14 cellular contexts compared by ENCODE assay signal in the genomic region with DNA sequence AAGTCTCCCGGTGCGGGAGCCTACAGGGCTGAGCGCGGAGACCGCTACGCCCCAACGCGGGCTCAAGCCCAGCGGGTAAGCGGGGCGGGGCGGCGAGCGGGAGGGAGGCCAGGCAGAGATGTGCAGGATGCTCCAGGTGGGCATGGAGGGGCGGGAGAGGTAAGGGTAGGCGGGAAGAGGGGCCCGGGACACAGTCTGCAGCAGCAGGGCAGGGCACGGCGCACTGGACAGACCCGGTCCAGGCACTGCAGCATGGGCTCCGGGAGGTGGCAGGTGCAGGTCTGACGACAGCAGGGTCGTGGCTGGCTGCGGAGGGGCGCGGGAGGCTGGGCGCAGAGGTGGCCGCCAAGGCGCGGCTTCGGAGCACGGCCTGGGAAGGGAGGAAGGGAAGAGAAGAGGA.
DNase-seq lines count a peak whose midpoint lies in the region; ATAC-seq and TF ChIP-seq lines count a peak whose summit lies in the region.
"Had no signal": no experiment of that assay in that cellular context is flagged by ENCODE, and none has a peak within 500 bp of the region (broad histone marks: within the 10 kb centered on the region; RNA-seq: fewer than 3 reads in every experiment).

No MANE protein-coding gene starts in this region.

- H3K27ac Mint-ChIP-seq in GM23338, result no peak overlapping the region
- H3K27ac Mint-ChIP-seq in H9, result peak overlapping the region in 2 of 3 experiments; percentile 31 to 63; a peak in 2 of 7 replicates
- no peak overlapping the region for H3K27ac Mint-ChIP-seq in activated CD8-positive, alpha-beta T cell treated with anti-CD3 and anti-CD28 coated beads for 36 hours
- H3K27ac Mint-ChIP-seq: B cell; CD8-positive, alpha-beta T cell had no signal

- H3K9me2 ChIP-seq in GM23338 (ENCODE audit: insufficient read depth), result no peaks in the 10 kb centered on the region; the same call in 1 of the 2 replicates

- H3K4me3 ChIP-seq in GM23338, result no peak overlapping the region
- H3K4me3 ChIP-seq in aorta (ENCODE audit: low read length in 2 of 2), result no peak overlapping the region
- no peak overlapping the region for H3K4me3 ChIP-seq in trophoblast cell (ENCODE audit: low read depth, low read length)
- H3K4me3 ChIP-seq: BLaER1 treated with 17β-estradiol and CSF1 and Interleukin-3, amounts not matched to agents 10 nM and 100 nM had no signal

- H3K4me1 ChIP-seq in GM23338 (ENCODE audit: insufficient read depth) (peaks cover 62% of the 10 kb centered on the region), H9 (ENCODE audit: insufficient read depth, low read length) (peaks cover 11% of the 10 kb centered on the region; the same call in 1 of the 2 replicates), aorta (ENCODE audit: control insufficient read depth in 1 of 2, insufficient read depth in 2 of 2, low read length in 2 of 2) (peaks cover 0 to 3% of the 10 kb centered on the region in 2 donors), trophoblast cell (ENCODE audit: control insufficient read depth in 1 of 2, insufficient read depth in 2 of 2, low read length in 2 of 2) (peaks cover 4 to 9% of the 10 kb centered on the region in 2 experiments)

- H4K5ac ChIP-seq in H9 (ENCODE audit: insufficient read length, low read depth, low read length), result no peak overlapping the region

- no peak overlapping the region for H2BK20ac ChIP-seq in H9 (ENCODE audit: low read depth, low read length, poor library complexity, severe bottlenecking)

- H3K27me3 ChIP-seq in GM23338 (ENCODE audit: insufficient read depth) (no peaks in the 10 kb centered on the region), H9 (ENCODE audit: insufficient read depth, low read length) (no peaks in the 10 kb centered on the region), aorta (ENCODE audit: control insufficient read depth in 1 of 2, insufficient read depth in 2 of 2, low read length in 1 of 2) (no peaks in the 10 kb centered on the region), trophoblast cell (ENCODE audit: insufficient read depth, low read length) (no peaks in the 10 kb centered on the region)
- H3K27me3 ChIP-seq: BLaER1 treated with 17β-estradiol and CSF1 and Interleukin-3, amounts not matched to agents 10 nM and 100 nM had no signal

- no peak overlapping the region for H3K18ac ChIP-seq in H9 (ENCODE audit: insufficient read length, low read depth, low read length)
- no peak overlapping the region for H3K18ac ChIP-seq in trophoblast cell (ENCODE audit: low read length)

- no peak overlapping the region for H2BK15ac ChIP-seq in H9 (ENCODE audit: low read depth, low read length)

- H3K79me1 ChIP-seq in H9 (ENCODE audit: insufficient read depth, low read depth, low read length, poor library complexity, severe bottlenecking) (no peaks in the 10 kb centered on the region), trophoblast cell (ENCODE audit: low read length) (no peaks in the 10 kb centered on the region)

- no CpG with 5 or more reads among the region's 32 CpGs for WGBS in H9 (ENCODE audit: extremely low coverage, insufficient read length, low lambda C conversion rate)
- WGBS in aorta, 2 donors, result 40 to 49% methylated on average over 32 of the region's 32 CpGs
- WGBS in trophoblast cell (ENCODE audit: extremely low coverage, insufficient coverage, insufficient read length), result no CpG with 5 or more reads among the region's 32 CpGs

- no peak overlapping the region for H3K9ac ChIP-seq in H9 (ENCODE audit: extremely low read depth, insufficient read length, low read length)
- no peak overlapping the region for H3K9ac ChIP-seq in trophoblast cell (ENCODE audit: low read length)
- H3K9ac ChIP-seq: BLaER1 treated with 17β-estradiol and CSF1 and Interleukin-3, amounts not matched to agents 10 nM and 100 nM had no signal

- H3K27me3 Mint-ChIP-seq in GM23338 (ENCODE audit: insufficient read depth, low read depth, poor library complexity) (peaks cover 20% of the 10 kb centered on the region), H9 (ENCODE audit: low read depth) (no peaks in the 10 kb centered on the region)
- H3K27me3 Mint-ChIP-seq in activated CD8-positive, alpha-beta T cell treated with anti-CD3 and anti-CD28 coated beads for 36 hours, result no peaks in the 10 kb centered on the region
- H3K27me3 Mint-ChIP-seq: B cell had no signal

- H3K4me2 ChIP-seq in GM23338 (no peak overlapping the region), H9 (ENCODE audit: insufficient read depth, insufficient read length, low read length) (no peak overlapping the region), trophoblast cell (ENCODE audit: low read length) (no peak overlapping the region)
- H3K4me2 ChIP-seq: BLaER1 treated with 17β-estradiol and CSF1 and Interleukin-3, amounts not matched to agents 10 nM and 100 nM had no signal

- CTCF ChIA-PET in activated CD8-positive, alpha-beta T cell treated with anti-CD3 and anti-CD28 coated beads for 36 hours (lab: Charles Lee), result no interaction called here

- H3K9me3 Mint-ChIP-seq in GM23338, result no peaks in the 10 kb centered on the region; the same call in 2 of the 3 replicates
- H3K9me3 Mint-ChIP-seq in H9, result no peaks in the 10 kb centered on the region; a peak in 1 of 5 replicates
- peaks cover 3% of the 10 kb centered on the region for H3K9me3 Mint-ChIP-seq in activated CD8-positive, alpha-beta T cell treated with anti-CD3 and anti-CD28 coated beads for 36 hours

- peaks cover 95% of the 10 kb centered on the region for H3K79me2 ChIP-seq in GM23338 (replicated peaks; ENCODE audit: insufficient read depth)
- H3K79me2 ChIP-seq in H9 (ENCODE audit: insufficient read depth, low read length), result peaks cover 7% of the 10 kb centered on the region; the same call in 1 of the 2 replicates
- no peaks in the 10 kb centered on the region for H3K79me2 ChIP-seq in trophoblast cell (ENCODE audit: control insufficient read depth, insufficient read depth, low read length, poor library complexity)

- H2AFZ ChIP-seq in GM23338 (no peak overlapping the region), H9 (ENCODE audit: low read length) (no peak overlapping the region), trophoblast cell (ENCODE audit: insufficient read depth, low read length, poor library complexity) (no peak overlapping the region)

- 0 out of 2 replicates have a peak, but pooled peaks cover 4% of the 10 kb centered on the region for H3F3A ChIP-seq in GM23338 (replicated peaks; ENCODE audit: low read depth)

- no peak overlapping the region for H3K56ac ChIP-seq in H9 (ENCODE audit: insufficient read length, low read depth, low read length)

- H4K91ac ChIP-seq in H9 (ENCODE audit: insufficient read length, low read depth, low read length) (no peak overlapping the region), trophoblast cell (ENCODE audit: low read depth, low read length) (no peak overlapping the region)

- H3K27ac ChIP-seq in GM23338 (ENCODE audit: low read depth) (no peak overlapping the region), H9 (ENCODE audit: insufficient read length, low read depth, low read length) (no peak overlapping the region), aorta (ENCODE audit: low read depth in 1 of 2, low read length in 2 of 2) (no peak overlapping the region), trophoblast cell (ENCODE audit: low read depth, low read length) (no peak overlapping the region)
- H3K27ac ChIP-seq: BLaER1 treated with 17β-estradiol and CSF1 and Interleukin-3, amounts not matched to agents 10 nM and 100 nM had no signal

- H2BK120ac ChIP-seq in H9 (ENCODE audit: low read depth, low read length, poor library complexity, severe bottlenecking) (no peak overlapping the region), trophoblast cell (ENCODE audit: insufficient read depth, low read length, poor library complexity) (no peak overlapping the region)

- no peak overlapping the region for H3K23ac ChIP-seq in H9 (ENCODE audit: insufficient read length, low read depth, low read length)
- no peak overlapping the region for H3K23ac ChIP-seq in trophoblast cell (ENCODE audit: low read length)

- POLR2A ChIA-PET in activated CD8-positive, alpha-beta T cell treated with anti-CD3 and anti-CD28 coated beads for 36 hours (lab: Charles Lee), result no interaction called here

- intact Hi-C loops in aorta (cut with DNase I), result no loop called here
- intact Hi-C loops in activated CD8-positive, alpha-beta T cell treated with anti-CD3 and anti-CD28 coated beads for 36 hours (cut with micrococcal nuclease), result no loop called here

- no peak overlapping the region for H3T11ph ChIP-seq in H9 (ENCODE audit: low read length)

- H3K4me1 Mint-ChIP-seq in GM23338 (peaks cover 69% of the 10 kb centered on the region), H9 (peaks cover 44 to 56% of the 10 kb centered on the region in 2 experiments)
- no peaks in the 10 kb centered on the region for H3K4me1 Mint-ChIP-seq in activated CD8-positive, alpha-beta T cell treated with anti-CD3 and anti-CD28 coated beads for 36 hours (ENCODE audit: low read depth)
- H3K4me1 Mint-ChIP-seq: B cell had no signal

- H4K12ac ChIP-seq in trophoblast cell (ENCODE audit: low read depth, low read length), result no peak overlapping the region

- H3K4ac ChIP-seq in H9 (ENCODE audit: low read depth, low read length) (no peak overlapping the region), trophoblast cell (ENCODE audit: low read depth, low read length) (no peak overlapping the region)

- H4K8ac ChIP-seq in H9 (replicated peaks; ENCODE audit: insufficient read length, low read depth, low read length) (no peak overlapping the region), trophoblast cell (ENCODE audit: low read depth, low read length) (no peak overlapping the region)

- H3K4me3 Mint-ChIP-seq in GM23338 (no peak overlapping the region), H9 (no peak overlapping the region)
- no peak overlapping the region for H3K4me3 Mint-ChIP-seq in activated CD8-positive, alpha-beta T cell treated with anti-CD3 and anti-CD28 coated beads for 36 hours
- H3K4me3 Mint-ChIP-seq: B cell; CD8-positive, alpha-beta T cell had no signal

- peak; percentile 43 for DNase-seq in GM23338 (ENCODE audit: low spot score)
- DNase-seq in H9, result no peak
- DNase-seq in retina, result peak; percentile 14
- DNase-seq in aorta, result no peak
- no peak for DNase-seq in trophoblast cell
- no peak for DNase-seq in activated CD8-positive, alpha-beta T cell treated with anti-CD3 and anti-CD28 coated beads for 36 hours
- DNase-seq: Calu3; CD8-positive, alpha-beta T cell; DMS79 treated with DMSO at 0.1 percent for 48 hours; GF-D8; HCEC 1CT; IMR-90 had no signal

- H2BK5ac ChIP-seq in H9 (ENCODE audit: insufficient read length, low read length), result no peak overlapping the region
- H2BK5ac ChIP-seq in trophoblast cell (ENCODE audit: low read depth, low read length, poor library complexity), result no peak overlapping the region

- ATAC-seq in GM23338, result peak; percentile 22
- peak; percentile 26 for ATAC-seq in aorta (ENCODE audit: low FRiP score)
- no peak for ATAC-seq in activated CD8-positive, alpha-beta T cell treated with anti-CD3 and anti-CD28 coated beads for 36 hours
- ATAC-seq: CD8-positive, alpha-beta T cell had no signal

- H3K9me3 ChIP-seq in H9 (ENCODE audit: control insufficient read depth, low read depth, low read length) (no peaks in the 10 kb centered on the region), aorta (ENCODE audit: control insufficient read depth, low read length) (no peaks in the 10 kb centered on the region), trophoblast cell (ENCODE audit: insufficient read depth, low read depth, low read length) (no peaks in the 10 kb centered on the region)

- no peak for TF ChIP-seq CTCF in GM23338 (conservative IDR thresholded peaks at IDR 0.05; ENCODE audit: low read depth in 2 of 2)
- no peak for TF ChIP-seq CTCF in H9 (conservative IDR thresholded peaks at IDR 0.05)
- TF ChIP-seq CTCF in activated CD8-positive, alpha-beta T cell treated with anti-CD3 and anti-CD28 coated beads for 36 hours (IDR thresholded peaks at IDR 0.05), result no peak

- H2AK5ac ChIP-seq in H9 (ENCODE audit: insufficient read length, low read length) (no peak overlapping the region), trophoblast cell (ENCODE audit: low read length) (no peak overlapping the region)

- H3K23me2 ChIP-seq in H9 (ENCODE audit: insufficient read length, low read depth, low read length, poor library complexity, severe bottlenecking), result no peaks in the 10 kb centered on the region

- H3K36me3 Mint-ChIP-seq in GM23338 (ENCODE audit: low read depth) (no peaks in the 10 kb centered on the region), H9 (ENCODE audit: insufficient read depth in 1 of 3, low read depth in 3 of 3) (no peaks in the 10 kb centered on the region; a peak in 2 of 7 replicates)
- no peaks in the 10 kb centered on the region for H3K36me3 Mint-ChIP-seq in activated CD8-positive, alpha-beta T cell treated with anti-CD3 and anti-CD28 coated beads for 36 hours (ENCODE audit: low read depth)
- H3K36me3 Mint-ChIP-seq: CD8-positive, alpha-beta T cell had no signal

- H2BK12ac ChIP-seq in H9 (ENCODE audit: insufficient read length, low read depth, low read length) (no peak overlapping the region), trophoblast cell (ENCODE audit: low read length) (no peak overlapping the region)

- peaks cover 16% of the 10 kb centered on the region for H4K20me1 ChIP-seq in GM23338 (replicated peaks; ENCODE audit: insufficient read depth)
- H4K20me1 ChIP-seq in H9 (ENCODE audit: control insufficient read depth, insufficient read depth, insufficient read length), result no peaks in the 10 kb centered on the region
- H4K20me1 ChIP-seq: BLaER1 treated with 17β-estradiol and CSF1 and Interleukin-3, amounts not matched to agents 10 nM and 100 nM had no signal

- no peaks in the 10 kb centered on the region for H3K36me3 ChIP-seq in GM23338 (ENCODE audit: insufficient read depth)
- H3K36me3 ChIP-seq in aorta (ENCODE audit: control insufficient read depth in 1 of 2, insufficient read depth in 2 of 2, low read length in 1 of 2), result no peaks in the 10 kb centered on the region
- H3K36me3 ChIP-seq in trophoblast cell (ENCODE audit: control insufficient read depth in 1 of 2, insufficient read depth in 2 of 2, low read length in 2 of 2), result no peaks in the 10 kb centered on the region
- H3K36me3 ChIP-seq: BLaER1 treated with 17β-estradiol and CSF1 and Interleukin-3, amounts not matched to agents 10 nM and 100 nM had no signal

- H3K14ac ChIP-seq in H9 (ENCODE audit: insufficient read depth, low read length) (no peak overlapping the region; the same call in 1 of the 2 replicates), trophoblast cell (ENCODE audit: low read length) (no peak overlapping the region)

Comparison
In these comparisons a context has a peak if more than half of its experiments do, and no peak if none do; other contexts are left out.
1. DNase-seq: peak in GM23338 (single experiment) and retina (single experiment); none in H9 (single experiment), aorta (0 of 2), trophoblast cell (0 of 2) and activated CD8-positive, alpha-beta T cell treated with anti-CD3 and anti-CD28 coated beads for 36 hours (single experiment).
2. H3K27ac Mint-ChIP-seq: peak in H9 (2 of 3); none in GM23338 (single experiment) and activated CD8-positive, alpha-beta T cell treated with anti-CD3 and anti-CD28 coated beads for 36 hours (single experiment).